13 cellular contexts compared by ENCODE assay signal in genomic region chr11:67357831-67358555, GRCh38. TPM values are rescaled to one million over a fixed set of nuclear protein-coding genes. Genes with fewer than 3 reads are reported as not detected.
A peak's percentile ranks its signal among the peaks of the same experiment; 100 is the strongest.
DNase-seq lines count a peak whose midpoint lies in the region; ATAC-seq and TF ChIP-seq lines count a peak whose summit lies in the region.
"Had no signal": no experiment of that assay in that cellular context is flagged by ENCODE, and none has a peak within 500 bp of the region (broad histone marks: within the 10 kb centered on the region; RNA-seq: fewer than 3 reads in every experiment).

No MANE protein-coding gene starts in this region.

- DNase-seq in H4 (ENCODE audit: low spot score) = peak; percentile 61
- DNase-seq in activated B cell treated with CpG ODN at 0.5 μM for 24 hours = no peak
- no peak for DNase-seq in hepatocyte (ENCODE audit: low spot score)
- DNase-seq in tibial artery = no peak
- no peak for DNase-seq in sciatic nerve (ENCODE audit: low spot score)
- DNase-seq in activated CD4-positive, alpha-beta T cell treated with anti-CD3 and anti-CD28 coated beads, Interleukin-2, amount 50 U/mL, for 48 hours = no peak
- DNase-seq in stimulated activated naive CD4-positive, alpha-beta T cell (lab: John Stamatoyannopoulos, UW) = no peak
- DNase-seq: DND-41, NCI-H82, T-helper 2 cell had no signal

- no peaks in the 10 kb centered on the region for H4K20me1 ChIP-seq in hepatocyte (ENCODE audit: insufficient read depth, poor library complexity, severe bottlenecking)

- H3K9me2 ChIP-seq in hepatocyte (replicated peaks; ENCODE audit: insufficient read depth) = no peaks in the 10 kb centered on the region

- H3K27ac Mint-ChIP-seq in activated B cell treated with CpG ODN at 0.5 μM for 24 hours = peak overlapping the region; percentile 90

- no peak overlapping the region for H2AFZ ChIP-seq in hepatocyte

- no peak overlapping the region for H3K4me3 ChIP-seq in hepatocyte
- no peak overlapping the region for H3K4me3 ChIP-seq in tibial artery
- H3K4me3 ChIP-seq: GM23338, lung had no signal

- H3K4me1 ChIP-seq in hepatocyte (ENCODE audit: insufficient read depth) = peaks cover 35% of the 10 kb centered on the region
- peaks cover 8 to 46% (median 35%) of the 10 kb centered on the region in 4 donors for H3K4me1 ChIP-seq in tibial artery

- H3K9me3 ChIP-seq in hepatocyte (ENCODE audit: low read depth) (no peaks in the 10 kb centered on the region), tibial artery (no peaks in the 10 kb centered on the region)

- CTCF ChIA-PET in activated B cell treated with CpG ODN at 0.5 μM for 24 hours (lab: Charles Lee) = interaction anchor here (5.8 to 10.1 kb wide), 2 partner anchors 12 to 19 kb away, joined by 56 to 735 read pairs; partner anchors contain the start of gene CLCF1

- intact Hi-C loops in activated B cell treated with CpG ODN at 0.5 μM for 24 hours (cut with micrococcal nuclease) (loop anchor here (1.0 to 10.0 kb wide), 3 partner anchors 16 to 357 kb away; no protein-coding TSS in a partner anchor), tibial artery (cut with DNase I; ENCODE audit: low total_unique reads) (no loop called here), sciatic nerve (cut with DNase I) (no loop called here)

- WGBS in hepatocyte (ENCODE audit: low lambda C conversion rate, missing lambda C conversion rate) = 86% methylated on average over 10 of the region's 10 CpGs

- H3K27ac ChIP-seq in hepatocyte (peak overlapping the region; percentile 79), tibial artery (peak overlapping the region; percentile 96 to 97)

- POLR2A ChIA-PET in activated B cell treated with CpG ODN at 0.5 μM for 24 hours (lab: Charles Lee) = interaction anchor here (0.7 to 26.3 kb wide), 4 partner anchors 11 to 44 kb away, joined by 3 to 1307 read pairs (median 51); partner anchors contain the start of genes CLCF1, PPP1CA and TBC1D10C

- H3K79me2 ChIP-seq in hepatocyte = peaks cover 4% of the 10 kb centered on the region

- TF ChIP-seq CTCF in activated B cell treated with CpG ODN at 0.5 μM for 24 hours (IDR thresholded peaks at IDR 0.05) (no peak), hepatocyte (IDR thresholded peaks at IDR 0.05; ENCODE audit: poor library complexity) (no peak), tibial artery (IDR thresholded peaks at IDR 0.05) (no peak)

- no peak for ATAC-seq in activated B cell treated with CpG ODN at 0.5 μM for 24 hours (ENCODE audit: low read depth)
- ATAC-seq in sciatic nerve = no peak
- ATAC-seq in HG03108 (IDR thresholded peaks at IDR 0.05; ENCODE audit: unreplicated experiment) = no peak

- no peaks in the 10 kb centered on the region for H3K9me3 Mint-ChIP-seq in activated B cell treated with CpG ODN at 0.5 μM for 24 hours
- H3K9me3 Mint-ChIP-seq: GM23338 had no signal

- H3K4me2 ChIP-seq in hepatocyte = no peak overlapping the region
- H3K4me2 ChIP-seq: GM23338 had no signal

- no peak overlapping the region for H3K4me3 Mint-ChIP-seq in activated B cell treated with CpG ODN at 0.5 μM for 24 hours
- H3K4me3 Mint-ChIP-seq: GM23338 had no signal

- no peaks in the 10 kb centered on the region for H3K27me3 Mint-ChIP-seq in activated B cell treated with CpG ODN at 0.5 μM for 24 hours

- H3K36me3 ChIP-seq in hepatocyte (replicated peaks; ENCODE audit: insufficient read depth, low read depth) (no peaks in the 10 kb centered on the region), tibial artery (no peaks in the 10 kb centered on the region)

- H3K36me3 Mint-ChIP-seq in activated B cell treated with CpG ODN at 0.5 μM for 24 hours (ENCODE audit: low read depth) = peaks cover 18% of the 10 kb centered on the region

- peaks cover 74% of the 10 kb centered on the region for H3K4me1 Mint-ChIP-seq in activated B cell treated with CpG ODN at 0.5 μM for 24 hours

- no peaks in the 10 kb centered on the region for H3K27me3 ChIP-seq in hepatocyte
- no peaks in the 10 kb centered on the region for H3K27me3 ChIP-seq in tibial artery

RNA-seq across cellular contexts. Expression of gene POLD4, which starts 4.6 kb away (rescaled TPM):
- 71.6 and 77.4 TPM in 2 replicates for total RNA-seq in H4 (2014; rRNA removed; shearing (Covaris generic))
- 166 and 169 TPM in 2 replicates for total RNA-seq in activated B cell treated with CpG ODN at 0.5 μM for 24 hours
- 69.8 and 74.4 TPM in 2 replicates for total RNA-seq in hepatocyte
- 97.4 and 117 TPM in 2 replicates for polyA plus RNA-seq in hepatocyte
- 43.5 TPM for total RNA-seq in sciatic nerve

RNA-seq across cellular contexts. Expression of gene CLCF1, which starts 15.4 kb away (rescaled TPM):
- 7.0 and 8.3 TPM in 2 replicates for total RNA-seq in H4 (2014; rRNA removed; shearing (Covaris generic))
- total RNA-seq in activated B cell treated with CpG ODN at 0.5 μM for 24 hours (28.2 and 30.7 TPM in 2 replicates), hepatocyte (5.5 and 13.2 TPM in 2 replicates), sciatic nerve (7.5 TPM)
- 6.5 and 9.4 TPM in 2 replicates for polyA plus RNA-seq in hepatocyte
- total RNA-seq: GM23338 had no signal

RNA-seq across cellular contexts. Expression of gene RAD9A, which starts 33.8 kb away (rescaled TPM):
- 7.3 and 8.3 TPM in 2 replicates for total RNA-seq in H4 (2014; rRNA removed; shearing (Covaris generic))
- 30.4 and 35.2 TPM in 2 replicates for total RNA-seq in activated B cell treated with CpG ODN at 0.5 μM for 24 hours
- 17.3 and 24.0 TPM in 2 replicates for total RNA-seq in hepatocyte
- polyA plus RNA-seq in hepatocyte = 20.2 and 25.0 TPM in 2 replicates
- 23.8 TPM for total RNA-seq in sciatic nerve

RNA-seq across cellular contexts. Expression of gene PPP1CA, which starts 43.7 kb away (rescaled TPM):
- 212 and 231 TPM in 2 replicates for total RNA-seq in H4 (2014; rRNA removed; shearing (Covaris generic))
- total RNA-seq in activated B cell treated with CpG ODN at 0.5 μM for 24 hours = 349 and 354 TPM in 2 replicates
- total RNA-seq in hepatocyte = 146 and 152 TPM in 2 replicates
- polyA plus RNA-seq in hepatocyte = 242 TPM in 2 replicates
- total RNA-seq in sciatic nerve = 56.2 TPM

RNA-seq across cellular contexts. Expression of gene TBC1D10C, which starts 45.9 kb away (rescaled TPM):
- not detected in 2 replicates for total RNA-seq in H4 (2014; rRNA removed; shearing (Covaris generic))
- total RNA-seq in activated B cell treated with CpG ODN at 0.5 μM for 24 hours (158 and 163 TPM in 2 replicates), hepatocyte (0.16 TPM in 1 of 2 replicates, not detected in the other), sciatic nerve (7.4 TPM)
- 0.07 and 0.26 TPM in 2 replicates for polyA plus RNA-seq in hepatocyte
